Comparison of ENCODE assay signal across 1 cellular context in the genomic region with DNA sequence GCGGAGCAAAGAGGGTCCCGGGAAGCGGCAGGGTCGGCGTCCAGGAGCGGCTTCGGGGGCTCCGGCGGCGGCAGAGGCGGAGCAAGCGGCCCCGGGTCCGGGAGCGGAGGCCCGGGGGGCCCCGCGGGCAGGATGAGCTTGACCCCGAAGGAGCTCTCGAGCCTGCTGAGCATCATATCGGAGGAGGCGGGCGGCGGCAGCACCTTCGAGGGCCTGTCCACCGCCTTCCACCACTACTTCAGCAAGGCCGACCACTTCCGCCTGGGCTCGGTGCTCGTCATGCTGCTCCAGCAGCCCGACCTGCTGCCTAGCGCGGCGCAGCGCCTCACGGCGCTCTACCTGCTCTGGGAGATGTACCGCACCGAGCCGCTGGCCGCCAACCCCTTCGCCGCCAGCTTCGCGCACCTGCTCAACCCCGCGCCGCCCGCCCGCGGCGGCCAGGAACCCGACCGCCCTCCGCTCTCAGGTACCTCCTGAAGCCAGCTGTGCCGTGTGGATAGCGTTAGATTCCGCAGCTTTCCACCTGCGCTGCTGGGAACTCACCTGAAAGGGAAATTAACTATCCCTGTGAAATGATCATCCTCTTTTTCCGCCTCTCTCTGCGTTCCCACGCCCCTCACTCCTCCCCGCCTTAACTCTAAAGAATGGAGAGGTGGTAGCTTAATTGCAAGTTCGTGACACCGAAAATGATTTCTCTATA.
TF ChIP-seq lines count a peak whose summit lies in the region.

No MANE protein-coding gene starts in this region.

TF ChIP-seq in HepG2, 621 proteins besides CTCF, POLR2A, EP300 and RAD21 (continued from another document and continues in another):
- TF ChIP-seq, protein P1, sequence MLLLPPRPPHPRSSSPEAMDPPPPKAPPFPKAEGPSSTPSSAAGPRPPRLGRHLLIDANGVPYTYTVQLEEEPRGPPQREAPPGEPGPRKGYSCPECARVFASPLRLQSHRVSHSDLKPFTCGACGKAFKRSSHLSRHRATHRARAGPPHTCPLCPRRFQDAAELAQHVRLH (CRISPR knock-in tag; IDR thresholded peaks at IDR 0.05; ENCODE audit: borderline replicate concordance, low read depth), result no peak
- TF ChIP-seq ZNF530 (CRISPR knock-in tag; IDR thresholded peaks at IDR 0.05; ENCODE audit: low read depth) (no peak; the same call in 1 of the 2 replicates), ZNF382 (CRISPR knock-in tag; IDR thresholded peaks at IDR 0.05; ENCODE audit: borderline replicate concordance) (no peak), ZNF672 (CRISPR knock-in tag; IDR thresholded peaks at IDR 0.05) (no peak), CBX5 (CRISPR knock-in tag; IDR thresholded peaks at IDR 0.05; ENCODE audit: borderline replicate concordance) (no peak), ZNF30 (CRISPR knock-in tag; IDR thresholded peaks at IDR 0.05) (no peak), IRX3 (CRISPR knock-in tag; IDR thresholded peaks at IDR 0.05; ENCODE audit: borderline replicate concordance, low read depth) (peak; percentile 95), JDP2 (CRISPR knock-in tag; IDR thresholded peaks at IDR 0.05; ENCODE audit: borderline replicate concordance) (no peak), PPARG (CRISPR knock-in tag; conservative IDR thresholded peaks at IDR 0.05) (no peak), HHEX (CRISPR knock-in tag; IDR thresholded peaks at IDR 0.05) (no peak)
- TF ChIP-seq, protein P2, sequence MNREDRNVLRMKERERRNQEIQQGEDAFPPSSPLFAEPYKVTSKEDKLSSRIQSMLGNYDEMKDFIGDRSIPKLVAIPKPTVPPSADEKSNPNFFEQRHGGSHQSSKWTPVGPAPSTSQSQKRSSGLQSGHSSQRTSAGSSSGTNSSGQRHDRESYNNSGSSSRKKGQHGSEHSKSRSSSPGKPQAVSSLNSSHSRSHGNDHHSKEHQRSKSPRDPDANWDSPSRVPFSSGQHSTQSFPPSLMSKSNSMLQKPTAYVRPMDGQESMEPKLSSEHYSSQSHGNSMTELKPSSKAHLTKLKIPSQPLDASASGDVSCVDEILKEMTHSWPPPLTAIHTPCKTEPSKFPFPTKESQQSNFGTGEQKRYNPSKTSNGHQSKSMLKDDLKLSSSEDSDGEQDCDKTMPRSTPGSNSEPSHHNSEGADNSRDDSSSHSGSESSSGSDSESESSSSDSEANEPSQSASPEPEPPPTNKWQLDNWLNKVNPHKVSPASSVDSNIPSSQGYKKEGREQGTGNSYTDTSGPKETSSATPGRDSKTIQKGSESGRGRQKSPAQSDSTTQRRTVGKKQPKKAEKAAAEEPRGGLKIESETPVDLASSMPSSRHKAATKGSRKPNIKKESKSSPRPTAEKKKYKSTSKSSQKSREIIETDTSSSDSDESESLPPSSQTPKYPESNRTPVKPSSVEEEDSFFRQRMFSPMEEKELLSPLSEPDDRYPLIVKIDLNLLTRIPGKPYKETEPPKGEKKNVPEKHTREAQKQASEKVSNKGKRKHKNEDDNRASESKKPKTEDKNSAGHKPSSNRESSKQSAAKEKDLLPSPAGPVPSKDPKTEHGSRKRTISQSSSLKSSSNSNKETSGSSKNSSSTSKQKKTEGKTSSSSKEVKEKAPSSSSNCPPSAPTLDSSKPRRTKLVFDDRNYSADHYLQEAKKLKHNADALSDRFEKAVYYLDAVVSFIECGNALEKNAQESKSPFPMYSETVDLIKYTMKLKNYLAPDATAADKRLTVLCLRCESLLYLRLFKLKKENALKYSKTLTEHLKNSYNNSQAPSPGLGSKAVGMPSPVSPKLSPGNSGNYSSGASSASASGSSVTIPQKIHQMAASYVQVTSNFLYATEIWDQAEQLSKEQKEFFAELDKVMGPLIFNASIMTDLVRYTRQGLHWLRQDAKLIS (CRISPR knock-in tag; IDR thresholded peaks at IDR 0.05), result no peak
- TF ChIP-seq, protein P3, sequence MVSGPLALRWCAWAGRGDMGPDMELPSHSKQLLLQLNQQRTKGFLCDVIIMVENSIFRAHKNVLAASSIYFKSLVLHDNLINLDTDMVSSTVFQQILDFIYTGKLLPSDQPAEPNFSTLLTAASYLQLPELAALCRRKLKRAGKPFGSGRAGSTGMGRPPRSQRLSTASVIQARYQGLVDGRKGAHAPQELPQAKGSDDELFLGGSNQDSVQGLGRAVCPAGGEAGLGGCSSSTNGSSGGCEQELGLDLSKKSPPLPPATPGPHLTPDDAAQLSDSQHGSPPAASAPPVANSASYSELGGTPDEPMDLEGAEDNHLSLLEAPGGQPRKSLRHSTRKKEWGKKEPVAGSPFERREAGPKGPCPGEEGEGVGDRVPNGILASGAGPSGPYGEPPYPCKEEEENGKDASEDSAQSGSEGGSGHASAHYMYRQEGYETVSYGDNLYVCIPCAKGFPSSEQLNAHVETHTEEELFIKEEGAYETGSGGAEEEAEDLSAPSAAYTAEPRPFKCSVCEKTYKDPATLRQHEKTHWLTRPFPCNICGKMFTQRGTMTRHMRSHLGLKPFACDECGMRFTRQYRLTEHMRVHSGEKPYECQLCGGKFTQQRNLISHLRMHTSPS (CRISPR knock-in tag; IDR thresholded peaks at IDR 0.05; ENCODE audit: low read depth), result no peak
- TF ChIP-seq, protein P4, sequence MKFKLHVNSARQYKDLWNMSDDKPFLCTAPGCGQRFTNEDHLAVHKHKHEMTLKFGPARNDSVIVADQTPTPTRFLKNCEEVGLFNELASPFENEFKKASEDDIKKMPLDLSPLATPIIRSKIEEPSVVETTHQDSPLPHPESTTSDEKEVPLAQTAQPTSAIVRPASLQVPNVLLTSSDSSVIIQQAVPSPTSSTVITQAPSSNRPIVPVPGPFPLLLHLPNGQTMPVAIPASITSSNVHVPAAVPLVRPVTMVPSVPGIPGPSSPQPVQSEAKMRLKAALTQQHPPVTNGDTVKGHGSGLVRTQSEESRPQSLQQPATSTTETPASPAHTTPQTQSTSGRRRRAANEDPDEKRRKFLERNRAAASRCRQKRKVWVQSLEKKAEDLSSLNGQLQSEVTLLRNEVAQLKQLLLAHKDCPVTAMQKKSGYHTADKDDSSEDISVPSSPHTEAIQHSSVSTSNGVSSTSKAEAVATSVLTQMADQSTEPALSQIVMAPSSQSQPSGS (CRISPR knock-in tag; IDR thresholded peaks at IDR 0.05), result no peak
- TF ChIP-seq, protein P5, sequence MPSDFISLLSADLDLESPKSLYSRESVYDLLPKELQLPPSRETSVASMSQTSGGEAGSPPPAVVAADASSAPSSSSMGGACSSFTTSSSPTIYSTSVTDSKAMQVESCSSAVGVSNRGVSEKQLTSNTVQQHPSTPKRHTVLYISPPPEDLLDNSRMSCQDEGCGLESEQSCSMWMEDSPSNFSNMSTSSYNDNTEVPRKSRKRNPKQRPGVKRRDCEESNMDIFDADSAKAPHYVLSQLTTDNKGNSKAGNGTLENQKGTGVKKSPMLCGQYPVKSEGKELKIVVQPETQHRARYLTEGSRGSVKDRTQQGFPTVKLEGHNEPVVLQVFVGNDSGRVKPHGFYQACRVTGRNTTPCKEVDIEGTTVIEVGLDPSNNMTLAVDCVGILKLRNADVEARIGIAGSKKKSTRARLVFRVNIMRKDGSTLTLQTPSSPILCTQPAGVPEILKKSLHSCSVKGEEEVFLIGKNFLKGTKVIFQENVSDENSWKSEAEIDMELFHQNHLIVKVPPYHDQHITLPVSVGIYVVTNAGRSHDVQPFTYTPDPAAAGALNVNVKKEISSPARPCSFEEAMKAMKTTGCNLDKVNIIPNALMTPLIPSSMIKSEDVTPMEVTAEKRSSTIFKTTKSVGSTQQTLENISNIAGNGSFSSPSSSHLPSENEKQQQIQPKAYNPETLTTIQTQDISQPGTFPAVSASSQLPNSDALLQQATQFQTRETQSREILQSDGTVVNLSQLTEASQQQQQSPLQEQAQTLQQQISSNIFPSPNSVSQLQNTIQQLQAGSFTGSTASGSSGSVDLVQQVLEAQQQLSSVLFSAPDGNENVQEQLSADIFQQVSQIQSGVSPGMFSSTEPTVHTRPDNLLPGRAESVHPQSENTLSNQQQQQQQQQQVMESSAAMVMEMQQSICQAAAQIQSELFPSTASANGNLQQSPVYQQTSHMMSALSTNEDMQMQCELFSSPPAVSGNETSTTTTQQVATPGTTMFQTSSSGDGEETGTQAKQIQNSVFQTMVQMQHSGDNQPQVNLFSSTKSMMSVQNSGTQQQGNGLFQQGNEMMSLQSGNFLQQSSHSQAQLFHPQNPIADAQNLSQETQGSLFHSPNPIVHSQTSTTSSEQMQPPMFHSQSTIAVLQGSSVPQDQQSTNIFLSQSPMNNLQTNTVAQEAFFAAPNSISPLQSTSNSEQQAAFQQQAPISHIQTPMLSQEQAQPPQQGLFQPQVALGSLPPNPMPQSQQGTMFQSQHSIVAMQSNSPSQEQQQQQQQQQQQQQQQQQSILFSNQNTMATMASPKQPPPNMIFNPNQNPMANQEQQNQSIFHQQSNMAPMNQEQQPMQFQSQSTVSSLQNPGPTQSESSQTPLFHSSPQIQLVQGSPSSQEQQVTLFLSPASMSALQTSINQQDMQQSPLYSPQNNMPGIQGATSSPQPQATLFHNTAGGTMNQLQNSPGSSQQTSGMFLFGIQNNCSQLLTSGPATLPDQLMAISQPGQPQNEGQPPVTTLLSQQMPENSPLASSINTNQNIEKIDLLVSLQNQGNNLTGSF (CRISPR knock-in tag; IDR thresholded peaks at IDR 0.05), result peak; percentile 71
- TF ChIP-seq, protein P6, sequence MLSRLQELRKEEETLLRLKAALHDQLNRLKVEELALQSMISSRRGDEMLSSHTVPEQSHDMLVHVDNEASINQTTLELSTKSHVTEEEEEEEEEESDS (CRISPR knock-in tag; IDR thresholded peaks at IDR 0.05; ENCODE audit: borderline replicate concordance), result no peak; the same call in 1 of the 2 replicates
- TF ChIP-seq, protein P7, sequence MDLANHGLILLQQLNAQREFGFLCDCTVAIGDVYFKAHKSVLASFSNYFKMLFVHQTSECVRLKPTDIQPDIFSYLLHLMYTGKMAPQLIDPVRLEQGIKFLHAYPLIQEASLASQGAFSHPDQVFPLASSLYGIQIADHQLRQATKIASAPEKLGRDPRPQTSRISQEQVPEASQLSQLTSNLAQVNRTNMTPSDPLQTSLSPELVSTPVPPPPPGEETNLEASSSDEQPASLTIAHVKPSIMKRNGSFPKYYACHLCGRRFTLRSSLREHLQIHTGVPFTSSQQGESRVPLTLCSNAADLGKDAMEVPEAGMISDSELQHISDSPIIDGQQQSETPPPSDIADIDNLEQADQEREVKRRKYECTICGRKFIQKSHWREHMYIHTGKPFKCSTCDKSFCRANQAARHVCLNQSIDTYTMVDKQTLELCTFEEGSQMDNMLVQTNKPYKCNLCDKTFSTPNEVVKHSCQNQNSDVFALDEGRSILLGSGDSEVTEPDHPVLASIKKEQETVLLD (CRISPR knock-in tag; IDR thresholded peaks at IDR 0.05; ENCODE audit: low read depth), result no peak
- TF ChIP-seq, protein P8, sequence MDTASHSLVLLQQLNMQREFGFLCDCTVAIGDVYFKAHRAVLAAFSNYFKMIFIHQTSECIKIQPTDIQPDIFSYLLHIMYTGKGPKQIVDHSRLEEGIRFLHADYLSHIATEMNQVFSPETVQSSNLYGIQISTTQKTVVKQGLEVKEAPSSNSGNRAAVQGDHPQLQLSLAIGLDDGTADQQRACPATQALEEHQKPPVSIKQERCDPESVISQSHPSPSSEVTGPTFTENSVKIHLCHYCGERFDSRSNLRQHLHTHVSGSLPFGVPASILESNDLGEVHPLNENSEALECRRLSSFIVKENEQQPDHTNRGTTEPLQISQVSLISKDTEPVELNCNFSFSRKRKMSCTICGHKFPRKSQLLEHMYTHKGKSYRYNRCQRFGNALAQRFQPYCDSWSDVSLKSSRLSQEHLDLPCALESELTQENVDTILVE (CRISPR knock-in tag; IDR thresholded peaks at IDR 0.05), result 0 out of 2 replicates have a peak, but pooled peaks have one; percentile 6
- TF ChIP-seq, protein P9, sequence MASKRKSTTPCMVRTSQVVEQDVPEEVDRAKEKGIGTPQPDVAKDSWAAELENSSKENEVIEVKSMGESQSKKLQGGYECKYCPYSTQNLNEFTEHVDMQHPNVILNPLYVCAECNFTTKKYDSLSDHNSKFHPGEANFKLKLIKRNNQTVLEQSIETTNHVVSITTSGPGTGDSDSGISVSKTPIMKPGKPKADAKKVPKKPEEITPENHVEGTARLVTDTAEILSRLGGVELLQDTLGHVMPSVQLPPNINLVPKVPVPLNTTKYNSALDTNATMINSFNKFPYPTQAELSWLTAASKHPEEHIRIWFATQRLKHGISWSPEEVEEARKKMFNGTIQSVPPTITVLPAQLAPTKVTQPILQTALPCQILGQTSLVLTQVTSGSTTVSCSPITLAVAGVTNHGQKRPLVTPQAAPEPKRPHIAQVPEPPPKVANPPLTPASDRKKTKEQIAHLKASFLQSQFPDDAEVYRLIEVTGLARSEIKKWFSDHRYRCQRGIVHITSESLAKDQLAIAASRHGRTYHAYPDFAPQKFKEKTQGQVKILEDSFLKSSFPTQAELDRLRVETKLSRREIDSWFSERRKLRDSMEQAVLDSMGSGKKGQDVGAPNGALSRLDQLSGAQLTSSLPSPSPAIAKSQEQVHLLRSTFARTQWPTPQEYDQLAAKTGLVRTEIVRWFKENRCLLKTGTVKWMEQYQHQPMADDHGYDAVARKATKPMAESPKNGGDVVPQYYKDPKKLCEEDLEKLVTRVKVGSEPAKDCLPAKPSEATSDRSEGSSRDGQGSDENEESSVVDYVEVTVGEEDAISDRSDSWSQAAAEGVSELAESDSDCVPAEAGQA (IDR thresholded peaks at IDR 0.05; ENCODE audit: low read depth), result no peak
- TF ChIP-seq, protein P9 (CRISPR knock-in tag; IDR thresholded peaks at IDR 0.05; ENCODE audit: borderline replicate concordance), result 0 out of 2 replicates have a peak, but pooled peaks have one; percentile 86
- TF ChIP-seq, protein P10, sequence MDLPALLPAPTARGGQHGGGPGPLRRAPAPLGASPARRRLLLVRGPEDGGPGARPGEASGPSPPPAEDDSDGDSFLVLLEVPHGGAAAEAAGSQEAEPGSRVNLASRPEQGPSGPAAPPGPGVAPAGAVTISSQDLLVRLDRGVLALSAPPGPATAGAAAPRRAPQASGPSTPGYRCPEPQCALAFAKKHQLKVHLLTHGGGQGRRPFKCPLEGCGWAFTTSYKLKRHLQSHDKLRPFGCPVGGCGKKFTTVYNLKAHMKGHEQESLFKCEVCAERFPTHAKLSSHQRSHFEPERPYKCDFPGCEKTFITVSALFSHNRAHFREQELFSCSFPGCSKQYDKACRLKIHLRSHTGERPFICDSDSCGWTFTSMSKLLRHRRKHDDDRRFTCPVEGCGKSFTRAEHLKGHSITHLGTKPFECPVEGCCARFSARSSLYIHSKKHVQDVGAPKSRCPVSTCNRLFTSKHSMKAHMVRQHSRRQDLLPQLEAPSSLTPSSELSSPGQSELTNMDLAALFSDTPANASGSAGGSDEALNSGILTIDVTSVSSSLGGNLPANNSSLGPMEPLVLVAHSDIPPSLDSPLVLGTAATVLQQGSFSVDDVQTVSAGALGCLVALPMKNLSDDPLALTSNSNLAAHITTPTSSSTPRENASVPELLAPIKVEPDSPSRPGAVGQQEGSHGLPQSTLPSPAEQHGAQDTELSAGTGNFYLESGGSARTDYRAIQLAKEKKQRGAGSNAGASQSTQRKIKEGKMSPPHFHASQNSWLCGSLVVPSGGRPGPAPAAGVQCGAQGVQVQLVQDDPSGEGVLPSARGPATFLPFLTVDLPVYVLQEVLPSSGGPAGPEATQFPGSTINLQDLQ (CRISPR knock-in tag; IDR thresholded peaks at IDR 0.05), result 0 out of 2 replicates have a peak, but pooled peaks have one; percentile 48
